Comparison of ENCODE assay signal across 12 cellular contexts in the genomic region with DNA sequence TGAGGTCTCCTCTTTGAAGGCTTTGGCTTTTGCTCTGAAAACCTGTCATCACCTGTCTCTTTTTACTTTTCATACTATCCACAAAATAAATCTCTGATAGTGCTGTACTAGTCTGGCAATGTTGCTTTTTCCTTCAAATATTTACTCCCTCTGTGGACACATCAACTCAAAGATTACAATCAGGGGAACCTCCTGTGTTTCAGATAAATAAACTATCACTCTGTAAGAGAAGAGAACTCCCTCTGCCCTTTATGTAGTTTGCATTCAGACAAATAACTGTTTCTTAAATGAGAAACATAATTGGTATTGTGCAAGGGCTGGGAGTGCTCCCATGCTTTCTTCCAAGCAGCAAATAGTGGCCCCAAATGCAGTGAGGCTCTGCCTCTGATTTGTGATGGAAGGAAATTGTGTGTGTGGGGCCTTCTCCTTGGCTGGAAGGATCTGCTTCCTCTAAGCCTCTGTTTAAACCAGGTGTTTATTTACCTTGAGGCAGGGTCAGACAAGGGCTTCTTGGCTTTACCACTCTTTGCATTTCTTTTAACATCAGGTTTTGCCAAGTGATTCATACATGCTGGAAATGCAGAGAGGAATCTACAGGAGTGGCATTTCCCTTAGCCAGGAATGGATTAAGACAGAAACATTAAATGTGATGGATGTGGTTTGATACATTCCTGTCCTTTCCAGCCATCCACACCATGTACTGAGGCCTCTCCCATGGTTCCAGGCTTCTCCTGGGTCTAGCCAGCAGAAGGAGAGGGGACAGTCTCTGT.
DNase-seq lines count a peak whose midpoint lies in the region; ATAC-seq, FAIRE-seq and TF ChIP-seq lines count a peak whose summit lies in the region.
"Had no signal": no experiment of that assay in that cellular context is flagged by ENCODE, and none has a peak within 500 bp of the region (broad histone marks: within the 10 kb centered on the region; RNA-seq: fewer than 3 reads in every experiment).

No MANE protein-coding gene starts in this region.

- H3K4me3 ChIP-seq in ACC112 (ENCODE audit: low read depth, low read length) (no peak overlapping the region), bronchial epithelial cell (ENCODE audit: low read depth, low read length) (no peak overlapping the region), ovary (no peak overlapping the region)
- H3K4me3 ChIP-seq: heart right ventricle had no signal

- H3K36me3 ChIP-seq in ACC112 (ENCODE audit: insufficient read depth, low read length): no peaks in the 10 kb centered on the region
- no peaks in the 10 kb centered on the region for H3K36me3 ChIP-seq in bronchial epithelial cell (ENCODE audit: control insufficient read depth, insufficient read depth, low read length)
- H3K36me3 ChIP-seq in ovary: no peaks in the 10 kb centered on the region
- H3K36me3 ChIP-seq: BE2C, heart right ventricle had no signal

- DNase-seq in LHCN-M2 (ENCODE audit: low read depth): peak; percentile 45
- DNase-seq in bronchial epithelial cell (ENCODE audit: low read depth): peak; percentile 87
- DNase-seq in kidney glomerular epithelial cell (lab: John Stamatoyannopoulos, UW): peak; percentile 35
- no peak for DNase-seq in NCI-H1694 treated with DMSO at 0.1 percent for 48 hours (lab: John Stamatoyannopoulos, UW)
- DNase-seq in ovary: no peak
- DNase-seq in activated CD4-positive, alpha-beta T cell treated with anti-CD3 and anti-CD28 coated beads for 48 hours: no peak
- DNase-seq: BE2C; heart right ventricle; NK-92 treated with Interleukin-12 subunit alpha and Interleukin-12 subunit beta, amount 100 ng/mL, for 24 hours; stimulated activated naive CD4-positive, alpha-beta T cell had no signal

- TF ChIP-seq POLR2A in ovary (IDR thresholded peaks at IDR 0.05): no peak

- peak; percentile 40 for FAIRE-seq in bronchial epithelial cell (lab: Jason Lieb, UNC)

- TF ChIP-seq CTCF in bronchial epithelial cell (IDR thresholded peaks at IDR 0.05; ENCODE audit: insufficient read depth, low read length, severe bottlenecking) (no peak), ovary (IDR thresholded peaks at IDR 0.05) (no peak)

- H2AFZ ChIP-seq in ACC112 (ENCODE audit: low read length, unreplicated experiment): peak overlapping the region; percentile 9

- TF ChIP-seq EP300 in ovary (IDR thresholded peaks at IDR 0.05): no peak

- ATAC-seq in HG02884 (IDR thresholded peaks at IDR 0.05; ENCODE audit: unreplicated experiment): no peak

- H3K79me2 ChIP-seq in ACC112 (ENCODE audit: control insufficient read depth, insufficient read depth, low read length, unreplicated experiment): no peaks in the 10 kb centered on the region

- H3K27me3 ChIP-seq in ACC112 (ENCODE audit: insufficient read depth, low read length): no peaks in the 10 kb centered on the region
- no peaks in the 10 kb centered on the region for H3K27me3 ChIP-seq in bronchial epithelial cell (ENCODE audit: control insufficient read depth, insufficient read depth, low read length)
- no peaks in the 10 kb centered on the region for H3K27me3 ChIP-seq in ovary
- H3K27me3 ChIP-seq: BE2C, heart right ventricle had no signal

- intact Hi-C loops in ovary (cut with DNase I): no loop called here

- peaks cover 10% of the 10 kb centered on the region for H3K4me1 ChIP-seq in ACC112 (ENCODE audit: control insufficient read depth, insufficient read depth, low read length, unreplicated experiment)
- no peaks in the 10 kb centered on the region for H3K4me1 ChIP-seq in ovary (ENCODE audit: insufficient read depth)
- H3K4me1 ChIP-seq: BE2C had no signal

- no peaks in the 10 kb centered on the region for H3K9me3 ChIP-seq in ovary
- H3K9me3 ChIP-seq: BE2C, heart right ventricle had no signal

- H3K27ac ChIP-seq in ACC112 (ENCODE audit: low read depth, low read length) (0 out of 2 replicates have a peak overlapping the region, but pooled peaks have one; percentile 45), ovary (no peak overlapping the region)
- H3K27ac ChIP-seq: heart right ventricle had no signal

Comparison
In these comparisons a context has a peak if more than half of its experiments do, and no peak if none do; other contexts are left out.
1. DNase-seq: peak in LHCN-M2 (single experiment), bronchial epithelial cell (single experiment) and kidney glomerular epithelial cell (single experiment); none in NCI-H1694 treated with DMSO at 0.1 percent for 48 hours (single experiment), ovary (0 of 5) and activated CD4-positive, alpha-beta T cell treated with anti-CD3 and anti-CD28 coated beads for 48 hours (single experiment).